8 cellular contexts compared by ENCODE assay signal in the genomic region with DNA sequence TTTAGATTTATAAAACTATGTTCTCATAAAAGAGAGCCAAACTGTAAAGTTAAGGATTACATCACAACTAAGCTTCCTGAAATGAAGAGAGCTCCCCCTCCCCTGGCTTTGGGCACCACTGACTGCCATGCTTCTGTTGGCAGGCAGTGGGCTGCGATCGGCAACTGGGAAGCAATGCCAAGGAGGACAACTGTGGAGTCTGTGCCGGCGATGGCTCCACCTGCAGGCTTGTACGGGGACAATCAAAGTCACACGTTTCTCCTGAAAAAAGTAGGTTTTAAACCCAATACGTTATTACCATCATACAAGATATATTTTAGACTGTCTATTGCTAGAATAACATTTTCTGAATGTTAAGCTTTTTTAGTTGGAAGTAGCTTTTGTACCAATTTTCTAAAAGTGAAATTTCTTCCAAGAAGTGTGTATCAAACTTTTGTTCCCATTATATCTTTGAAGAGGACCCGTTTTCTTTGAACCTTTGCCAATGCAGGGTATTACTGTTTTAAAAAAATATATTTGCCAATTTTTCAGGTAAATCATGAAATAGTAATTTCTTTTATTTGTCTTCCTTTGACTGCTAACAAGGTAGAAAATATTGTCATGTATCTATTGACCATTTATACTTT.
DNase-seq lines count a peak whose midpoint lies in the region; ATAC-seq and TF ChIP-seq lines count a peak whose summit lies in the region.

No MANE protein-coding gene starts in this region.

- TF ChIP-seq EP300 in sigmoid colon (IDR thresholded peaks at IDR 0.05) = no peak

- H3K4me1 ChIP-seq in OCI-LY1 (ENCODE audit: insufficient read depth, low read length, severe bottlenecking) (no peaks in the 10 kb centered on the region), sigmoid colon (peaks cover 0 to 11% (median 8%) of the 10 kb centered on the region in 4 donors)

- no peak overlapping the region for H2AFZ ChIP-seq in OCI-LY1 (ENCODE audit: low read length)

- peak; percentile 20 for DNase-seq in activated naive CD4-positive, alpha-beta T cell treated with anti-CD3 and anti-CD28 coated beads for 36 hours
- DNase-seq in activated naive CD4-positive, alpha-beta T cell treated with anti-CD3 and anti-CD28 coated beads, Interleukin-2, amount 10 ng/mL, durations not matched to agents 7 days and 5 days = no peak
- DNase-seq in fibroblast of the aortic adventitia (ENCODE audit: low read depth) (no peak), retina (peak; percentile 9), NCI-H2196 treated with DMSO at 0.1 percent for 48 hours (lab: John Stamatoyannopoulos, UW; ENCODE audit: unreplicated experiment) (no peak), sigmoid colon (no peak)

- H3K27me3 ChIP-seq in OCI-LY1 (ENCODE audit: insufficient read depth, low read length) (no peaks in the 10 kb centered on the region), sigmoid colon (no peaks in the 10 kb centered on the region)

- H3K36me3 ChIP-seq in OCI-LY1 (ENCODE audit: insufficient read depth, low read length) (no peaks in the 10 kb centered on the region), sigmoid colon (no peaks in the 10 kb centered on the region)

- no peaks in the 10 kb centered on the region for H4K20me1 ChIP-seq in OCI-LY1 (ENCODE audit: insufficient read depth, low read length)

- no peaks in the 10 kb centered on the region for H3F3A ChIP-seq in OCI-LY1 (ENCODE audit: insufficient read depth, low read length)

- no peak for ATAC-seq in GM21786 (IDR thresholded peaks at IDR 0.05; ENCODE audit: unreplicated experiment)

- no peak overlapping the region for H3K4me2 ChIP-seq in OCI-LY1 (ENCODE audit: low read length)

- no peak overlapping the region for H3K27ac Mint-ChIP-seq in activated naive CD4-positive, alpha-beta T cell treated with anti-CD3 and anti-CD28 coated beads for 36 hours
- H3K27ac Mint-ChIP-seq in activated naive CD4-positive, alpha-beta T cell treated with anti-CD3 and anti-CD28 coated beads, Interleukin-2, amount 10 ng/mL, durations not matched to agents 7 days and 5 days = no peak overlapping the region

- WGBS in sigmoid colon, 2 donors = 13 to 29% methylated on average over 8 of the region's 8 CpGs

- TF ChIP-seq POLR2A in sigmoid colon (IDR thresholded peaks at IDR 0.05) = no peak

- intact Hi-C loops in activated naive CD4-positive, alpha-beta T cell treated with anti-CD3 and anti-CD28 coated beads for 36 hours (cut with micrococcal nuclease) = no loop called here
- intact Hi-C loops in sigmoid colon (cut with DNase I) = no loop called here

- H3K4me3 Mint-ChIP-seq in activated naive CD4-positive, alpha-beta T cell treated with anti-CD3 and anti-CD28 coated beads for 36 hours = no peak overlapping the region
- no peak overlapping the region for H3K4me3 Mint-ChIP-seq in activated naive CD4-positive, alpha-beta T cell treated with anti-CD3 and anti-CD28 coated beads, Interleukin-2, amount 10 ng/mL, durations not matched to agents 7 days and 5 days

- no peaks in the 10 kb centered on the region for H3K9me3 Mint-ChIP-seq in activated naive CD4-positive, alpha-beta T cell treated with anti-CD3 and anti-CD28 coated beads for 36 hours
- peaks cover 3% of the 10 kb centered on the region for H3K9me3 Mint-ChIP-seq in activated naive CD4-positive, alpha-beta T cell treated with anti-CD3 and anti-CD28 coated beads, Interleukin-2, amount 10 ng/mL, durations not matched to agents 7 days and 5 days

- H3K27me3 Mint-ChIP-seq in activated naive CD4-positive, alpha-beta T cell treated with anti-CD3 and anti-CD28 coated beads for 36 hours (ENCODE audit: low read depth) = peaks cover 7% of the 10 kb centered on the region
- no peaks in the 10 kb centered on the region for H3K27me3 Mint-ChIP-seq in activated naive CD4-positive, alpha-beta T cell treated with anti-CD3 and anti-CD28 coated beads, Interleukin-2, amount 10 ng/mL, durations not matched to agents 7 days and 5 days

- CTCF ChIA-PET in activated naive CD4-positive, alpha-beta T cell treated with anti-CD3 and anti-CD28 coated beads for 36 hours (lab: Charles Lee) = no interaction called here
- CTCF ChIA-PET in activated naive CD4-positive, alpha-beta T cell treated with anti-CD3 and anti-CD28 coated beads, Interleukin-2, amount 10 ng/mL, durations not matched to agents 7 days and 5 days (lab: Charles Lee) = no interaction called here

- TF ChIP-seq CTCF in OCI-LY1 (IDR thresholded peaks at IDR 0.05; ENCODE audit: low read length) (peak; percentile 43; the same call in 1 of the 2 replicates), fibroblast of the aortic adventitia (IDR thresholded peaks at IDR 0.05; ENCODE audit: insufficient read depth, low read length) (peak; percentile 47), sigmoid colon (IDR thresholded peaks at IDR 0.05) (peak in 1 of 4 experiments; percentile 30)

- H3K4me1 Mint-ChIP-seq in activated naive CD4-positive, alpha-beta T cell treated with anti-CD3 and anti-CD28 coated beads for 36 hours (ENCODE audit: low read depth) = no peaks in the 10 kb centered on the region
- H3K4me1 Mint-ChIP-seq in activated naive CD4-positive, alpha-beta T cell treated with anti-CD3 and anti-CD28 coated beads, Interleukin-2, amount 10 ng/mL, durations not matched to agents 7 days and 5 days = no peaks in the 10 kb centered on the region

- no peak overlapping the region for H3K27ac ChIP-seq in OCI-LY1 (ENCODE audit: low read depth, low read length, poor library complexity, severe bottlenecking)
- H3K27ac ChIP-seq in sigmoid colon = no peak overlapping the region

- no peaks in the 10 kb centered on the region for H3K9me2 ChIP-seq in OCI-LY1 (ENCODE audit: low read depth, low read length)

- H3K79me2 ChIP-seq in OCI-LY1 (ENCODE audit: insufficient read depth, low read length) = no peaks in the 10 kb centered on the region

- no peak overlapping the region for H3K9ac ChIP-seq in OCI-LY1 (ENCODE audit: low read length)

- H3K4me3 ChIP-seq in OCI-LY1 (ENCODE audit: low read depth, low read length, poor library complexity, severe bottlenecking) (no peak overlapping the region), fibroblast of the aortic adventitia (ENCODE audit: low read depth, low read length) (no peak overlapping the region), sigmoid colon (no peak overlapping the region)

- no peaks in the 10 kb centered on the region for H3K36me3 Mint-ChIP-seq in activated naive CD4-positive, alpha-beta T cell treated with anti-CD3 and anti-CD28 coated beads for 36 hours (ENCODE audit: low read depth)
- H3K36me3 Mint-ChIP-seq in activated naive CD4-positive, alpha-beta T cell treated with anti-CD3 and anti-CD28 coated beads, Interleukin-2, amount 10 ng/mL, durations not matched to agents 7 days and 5 days = no peaks in the 10 kb centered on the region

- no peaks in the 10 kb centered on the region for H3K9me3 ChIP-seq in OCI-LY1 (ENCODE audit: low read length)
- H3K9me3 ChIP-seq in sigmoid colon = no peaks in the 10 kb centered on the region

Comparison
In these comparisons a context has a peak if more than half of its experiments do, and no peak if none do; other contexts are left out.
1. DNase-seq: peak in activated naive CD4-positive, alpha-beta T cell treated with anti-CD3 and anti-CD28 coated beads for 36 hours (single experiment) and retina (single experiment); none in activated naive CD4-positive, alpha-beta T cell treated with anti-CD3 and anti-CD28 coated beads, Interleukin-2, amount 10 ng/mL, durations not matched to agents 7 days and 5 days (single experiment), fibroblast of the aortic adventitia (single experiment), NCI-H2196 treated with DMSO at 0.1 percent for 48 hours (single experiment) and sigmoid colon (single experiment).